9 cellular contexts compared by ENCODE assay signal in genomic region chr10:110020265-110020664, GRCh38.
"Had no signal": no experiment of that assay in that cellular context is flagged by ENCODE, and none has a peak within 500 bp of the region (broad histone marks: within the 10 kb centered on the region; RNA-seq: fewer than 3 reads in every experiment).

No MANE protein-coding gene starts in this region.

- H3K27ac ChIP-seq: right lobe of liver had no signal

- H3K27ac Mint-ChIP-seq: endodermal cell, memory B cell had no signal

- H3K4me3 Mint-ChIP-seq: activated T-cell treated with anti-CD3 and anti-CD28 coated beads, Interleukin-2, amount 50 U/mL, for 4 hours; endodermal cell; memory B cell had no signal

- H3K4me1 ChIP-seq: right lobe of liver had no signal

- H3K4me3 ChIP-seq: right lobe of liver had no signal

- H3K27me3 Mint-ChIP-seq: memory B cell had no signal

- ATAC-seq: activated T-cell treated with anti-CD3 and anti-CD28 coated beads, Interleukin-2, amount 50 U/mL, for 4 hours; right lobe of liver had no signal

- H3K36me3 ChIP-seq: right lobe of liver had no signal

- H3K9me3 ChIP-seq: right lobe of liver had no signal

- DNase-seq: activated T-cell treated with anti-CD3 and anti-CD28 coated beads, Interleukin-2, amount 50 U/mL, for 4 hours; endodermal cell; erythroblast; right lobe of liver; stimulated activated naive CD4-positive, alpha-beta T cell; substantia nigra; T-helper 2 cell; trophoblast cell had no signal

- H3K9me3 Mint-ChIP-seq: activated T-cell treated with anti-CD3 and anti-CD28 coated beads, Interleukin-2, amount 50 U/mL, for 4 hours; endodermal cell; memory B cell had no signal

- H3K27me3 ChIP-seq: right lobe of liver had no signal
